Comparison of ENCODE assay signal across 7 cellular contexts in genomic region chrX:53686151-53686885, GRCh38. TPM values are rescaled to one million over a fixed set of nuclear protein-coding genes. Genes with fewer than 3 reads are reported as not detected.
DNase-seq lines count a peak whose midpoint lies in the region; ATAC-seq, FAIRE-seq and TF ChIP-seq lines count a peak whose summit lies in the region.

Gene HUWE1, minus strand, starts transcription at chrX:53686719. Its CDS starts 32,612 bp downstream, at chrX:53654107.

- TF ChIP-seq CTCF in activated B cell treated with CpG ODN at 0.5 μM for 24 hours (IDR thresholded peaks at IDR 0.05) (no peak), bronchial epithelial cell (IDR thresholded peaks at IDR 0.05; ENCODE audit: insufficient read depth, low read length, severe bottlenecking) (no peak), spleen (IDR thresholded peaks at IDR 0.05 in 8 of 11, conservative IDR thresholded peaks at IDR 0.05 in 3 of 11) (no peak)

- CTCF ChIA-PET in activated B cell treated with CpG ODN at 0.5 μM for 24 hours (lab: Charles Lee): interaction anchor here (0.8 to 1.6 kb wide), 4 partner anchors 18 to 145 kb away, joined by 3 to 5 read pairs (median 4); no protein-coding TSS in a partner anchor

- DNase-seq in NCI-H345 treated with DMSO at 0.1 percent for 48 hours (lab: John Stamatoyannopoulos, UW; ENCODE audit: unreplicated experiment) (peak; percentile 47), activated B cell treated with CpG ODN at 0.5 μM for 24 hours (peak; percentile 82), bronchial epithelial cell (ENCODE audit: low read depth) (peak; percentile 38), inferior parietal cortex (ENCODE audit: extremely low spot score) (peak; percentile 61), spleen (peak; percentile 95)

- peak within 1 kb of the TSS; percentile 91 for H3K4me3 Mint-ChIP-seq in activated B cell treated with CpG ODN at 0.5 μM for 24 hours

- H3K36me3 ChIP-seq in bronchial epithelial cell (ENCODE audit: control insufficient read depth, insufficient read depth, low read length) (no peaks in the 10 kb centered on the region), spleen (peaks cover 0 to 5% (median under 1%) of the 10 kb centered on the region in 6 donors)

- peaks cover 34% of the 10 kb centered on the region for H3K4me1 Mint-ChIP-seq in activated B cell treated with CpG ODN at 0.5 μM for 24 hours

- POLR2A ChIA-PET in activated B cell treated with CpG ODN at 0.5 μM for 24 hours (lab: Charles Lee): interaction anchor here (0.6 to 6.0 kb wide), 18 partner anchors 8 to 953 kb away, joined by 3 to 110 read pairs (median 4); partner anchors contain the start of genes FAM120C, PHF8, RIBC1 and SMC1A

- H3K27me3 Mint-ChIP-seq in activated B cell treated with CpG ODN at 0.5 μM for 24 hours: no peaks in the 10 kb centered on the region

- no peaks in the 10 kb centered on the region for H3K27me3 ChIP-seq in bronchial epithelial cell (ENCODE audit: control insufficient read depth, insufficient read depth, low read length)
- no peaks in the 10 kb centered on the region for H3K27me3 ChIP-seq in spleen (replicated peaks in 1 of 7)

- H3K9me3 ChIP-seq in spleen: peaks cover 0 to 3% (median 0%) of the 10 kb centered on the region in 8 donors

- intact Hi-C loops in activated B cell treated with CpG ODN at 0.5 μM for 24 hours (cut with micrococcal nuclease) (loop anchor here (1.0 to 10.0 kb wide), 4 partner anchors 18 to 1478 kb away; partner anchors contain the start of genes APEX2 and TSPYL2), spleen (cut with DNase I; ENCODE audit: low total_unique reads) (no loop called here)

- H3K27ac Mint-ChIP-seq in activated B cell treated with CpG ODN at 0.5 μM for 24 hours: peak within 1 kb of the TSS; percentile 87

- peaks cover 14% of the 10 kb centered on the region for H3K36me3 Mint-ChIP-seq in activated B cell treated with CpG ODN at 0.5 μM for 24 hours (ENCODE audit: low read depth)

- TF ChIP-seq POLR2A in GM18526 (IDR thresholded peaks at IDR 0.05; ENCODE audit: extremely low read depth, insufficient read length) (peak; percentile 72), spleen (IDR thresholded peaks at IDR 0.05) (no peak)

- ATAC-seq in HG03097 (IDR thresholded peaks at IDR 0.05; ENCODE audit: low FRiP score, unreplicated experiment) (peak; percentile 39), activated B cell treated with CpG ODN at 0.5 μM for 24 hours (ENCODE audit: low read depth) (peak; percentile 53)

- WGBS in spleen, 5 donors: 0 to 35% (median 7%) methylated on average over 30 to 61 of the region's 61 CpGs

- no peak for FAIRE-seq in bronchial epithelial cell (lab: Jason Lieb, UNC)

- H3K4me3 ChIP-seq in bronchial epithelial cell (ENCODE audit: low read depth, low read length) (peak within 1 kb of the TSS; percentile 66), spleen (peak within 1 kb of the TSS; percentile 46 to 83 (median 58))

- H3K9me3 Mint-ChIP-seq in activated B cell treated with CpG ODN at 0.5 μM for 24 hours: no peaks in the 10 kb centered on the region

- peaks cover 2 to 36% (median 26%) of the 10 kb centered on the region in 6 donors for H3K4me1 ChIP-seq in spleen

- peak within 1 kb of the TSS; percentile 81 to 92 (median 89) for H3K27ac ChIP-seq in spleen

RNA-seq across cellular contexts. Expression of gene HUWE1, which starts in this region (rescaled TPM):
- total RNA-seq in activated B cell treated with CpG ODN at 0.5 μM for 24 hours (236 and 257 TPM in 2 replicates), bronchial epithelial cell (48.4 and 84.2 TPM in 2 replicates), spleen (100 to 1,000 TPM; 122 to 204 (median 164) TPM)
- 10 to 100 TPM; 19.1 to 27.0 (median 19.2) TPM for polyA plus RNA-seq in spleen

Comparison
In these comparisons a context has a peak if more than half of its experiments do, and no peak if none do; other contexts are left out.
1. Peak in every context shown above with its lines: DNase-seq, ATAC-seq, H3K4me3 ChIP-seq and H3K27ac ChIP-seq.
2. DNase-seq: peak in every context shown above with its lines; median percentile 95 in spleen; 82 in activated B cell treated with CpG ODN at 0.5 μM for 24 hours; 61 in inferior parietal cortex; 47 in NCI-H345 treated with DMSO at 0.1 percent for 48 hours; 38 in bronchial epithelial cell.